19 cellular contexts compared by ENCODE assay signal in the genomic region with DNA sequence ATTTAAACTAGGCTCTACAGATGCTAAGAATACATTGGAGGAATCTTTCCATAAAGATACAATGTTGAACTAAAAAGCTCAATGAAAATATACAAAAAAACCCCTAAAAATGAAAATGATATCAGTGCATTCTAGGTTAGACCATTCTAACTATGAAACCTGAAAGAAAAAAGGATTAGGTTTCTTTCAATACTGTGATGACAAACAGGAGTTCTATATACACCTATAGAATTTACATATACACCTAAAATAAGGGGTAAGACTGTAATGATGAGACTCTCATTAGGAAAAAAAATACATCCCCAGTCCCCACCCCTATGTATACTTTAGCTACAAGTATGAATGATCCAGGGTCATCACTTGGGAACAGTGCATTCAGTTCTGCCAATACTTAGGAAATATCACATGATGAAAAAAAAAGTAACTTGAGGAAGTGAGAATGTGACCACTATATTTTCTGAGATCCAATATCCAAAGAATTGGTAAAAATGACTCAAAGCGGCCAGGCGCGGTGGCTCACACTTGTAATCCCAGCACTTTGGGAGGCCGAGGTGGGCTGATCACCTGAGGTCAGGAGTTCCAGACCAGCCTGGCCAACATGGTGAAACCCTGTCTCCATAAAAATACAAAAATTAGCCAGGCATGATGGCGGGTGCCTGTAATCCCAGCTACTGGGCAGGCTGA. TPM values are rescaled to one million over a fixed set of nuclear protein-coding genes. Genes with fewer than 3 reads are reported as not detected.
A peak's percentile ranks its signal among the peaks of the same experiment; 100 is the strongest.
DNase-seq lines count a peak whose midpoint lies in the region; ATAC-seq, FAIRE-seq and TF ChIP-seq lines count a peak whose summit lies in the region.
"Had no signal": no experiment of that assay in that cellular context is flagged by ENCODE, and none has a peak within 500 bp of the region (broad histone marks: within the 10 kb centered on the region; RNA-seq: fewer than 3 reads in every experiment).

No MANE protein-coding gene starts in this region.

- CTCF ChIA-PET in naive thymus-derived CD4-positive, alpha-beta T cell (lab: Charles Lee) = no interaction called here

- peak; percentile 53 for FAIRE-seq in A204.1 (lab: Jason Lieb, UNC)
- FAIRE-seq: islet of Langerhans, urothelium cell line had no signal

- H3K4me1 ChIP-seq in naive thymus-derived CD4-positive, alpha-beta T cell (ENCODE audit: control insufficient read depth in 2 of 2, insufficient read depth in 2 of 2, low read length in 2 of 2) = no peaks in the 10 kb centered on the region
- no peaks in the 10 kb centered on the region for H3K4me1 ChIP-seq in Peyer's patch

- POLR2A ChIA-PET in naive thymus-derived CD4-positive, alpha-beta T cell (lab: Charles Lee) = interaction anchor here (0.6 kb wide), 1 partner anchor 27 kb away, joined by 3 read pairs; a partner anchor contains a TSS

- H3K27ac Mint-ChIP-seq in naive thymus-derived CD4-positive, alpha-beta T cell = peak overlapping the region in 2 of 9 donors; percentile 24 to 57

- peak; percentile 66 for ATAC-seq in GM18517 (IDR thresholded peaks at IDR 0.05; ENCODE audit: unreplicated experiment)
- ATAC-seq in HG02678 (IDR thresholded peaks at IDR 0.05; ENCODE audit: unreplicated experiment) = peak; percentile 68
- ATAC-seq in naive thymus-derived CD4-positive, alpha-beta T cell = no peak

- H3K9me3 ChIP-seq in naive thymus-derived CD4-positive, alpha-beta T cell (ENCODE audit: control insufficient read depth in 2 of 3, low read length in 3 of 3) = no peaks in the 10 kb centered on the region
- no peaks in the 10 kb centered on the region for H3K9me3 ChIP-seq in Peyer's patch

- peaks cover 4 to 14% (median 9%) of the 10 kb centered on the region in 5 donors for H3K36me3 Mint-ChIP-seq in naive thymus-derived CD4-positive, alpha-beta T cell

- no peak for TF ChIP-seq POLR2A in Peyer's patch (IDR thresholded peaks at IDR 0.05)

- peak; percentile 60 for DNase-seq in MV-4-11 (lab: John Stamatoyannopoulos, UW)
- no peak for DNase-seq in naive thymus-derived CD4-positive, alpha-beta T cell
- no peak for DNase-seq in NCI-H524 treated with DMSO at 0.1 percent for 48 hours (lab: John Stamatoyannopoulos, UW)
- DNase-seq in Peyer's patch = no peak
- DNase-seq in NCI-H2171 treated with DMSO at 0.1 percent for 48 hours (lab: John Stamatoyannopoulos, UW) = no peak
- DNase-seq: activated CD4-positive, alpha-beta T cell treated with anti-CD3 and anti-CD28 coated beads for 48 hours; activated CD8-positive, alpha-beta memory T cell treated with anti-CD3 and anti-CD28 coated beads, Interleukin-2, amount 50 U/mL, for 48 hours; CD4-positive, alpha-beta memory T cell; mammary epithelial cell; naive B cell; NCI-H1105; ovary; T-helper 9 cell had no signal

- H3K36me3 ChIP-seq in naive thymus-derived CD4-positive, alpha-beta T cell (ENCODE audit: control insufficient read depth in 2 of 3, insufficient read depth in 3 of 3, low read length in 3 of 3) = peaks cover 0 to 3% (median 0%) of the 10 kb centered on the region in 3 experiments
- no peaks in the 10 kb centered on the region for H3K36me3 ChIP-seq in Peyer's patch
- H3K36me3 ChIP-seq: ovary had no signal

- no peak for TF ChIP-seq CTCF in Peyer's patch (IDR thresholded peaks at IDR 0.05)

- H3K4me3 ChIP-seq in naive thymus-derived CD4-positive, alpha-beta T cell (ENCODE audit: low read length) = no peak overlapping the region
- no peak overlapping the region for H3K4me3 ChIP-seq in Peyer's patch
- H3K4me3 ChIP-seq: ovary had no signal

- no peaks in the 10 kb centered on the region for H3K27me3 Mint-ChIP-seq in naive thymus-derived CD4-positive, alpha-beta T cell
- H3K27me3 Mint-ChIP-seq: CD4-positive, alpha-beta memory T cell; naive B cell had no signal

- H3K27ac ChIP-seq in naive thymus-derived CD4-positive, alpha-beta T cell (ENCODE audit: low read depth, low read length) = no peak overlapping the region
- no peak overlapping the region for H3K27ac ChIP-seq in Peyer's patch
- H3K27ac ChIP-seq: KMS-11, ovary had no signal

- no peaks in the 10 kb centered on the region for H3K27me3 ChIP-seq in naive thymus-derived CD4-positive, alpha-beta T cell (ENCODE audit: control insufficient read depth in 2 of 2, insufficient read depth in 2 of 2, low read length in 2 of 2)
- H3K27me3 ChIP-seq in Peyer's patch = no peaks in the 10 kb centered on the region
- H3K27me3 ChIP-seq: ovary had no signal

- intact Hi-C loops in naive thymus-derived CD4-positive, alpha-beta T cell (cut with micrococcal nuclease) = no loop called here

- no peak overlapping the region for H3K4me3 Mint-ChIP-seq in naive thymus-derived CD4-positive, alpha-beta T cell
- H3K4me3 Mint-ChIP-seq: CD4-positive, alpha-beta memory T cell; naive B cell had no signal

- peaks cover 7 to 57% (median 41%) of the 10 kb centered on the region in 7 donors for H3K4me1 Mint-ChIP-seq in naive thymus-derived CD4-positive, alpha-beta T cell

- H3K9me3 Mint-ChIP-seq in naive thymus-derived CD4-positive, alpha-beta T cell = peaks cover 0 to 2% (median 0%) of the 10 kb centered on the region in 11 donors
- H3K9me3 Mint-ChIP-seq: CD4-positive, alpha-beta memory T cell had no signal

RNA-seq across cellular contexts. Expression of a gene that starts 26.3 kb away (rescaled TPM):
- 100 to 1,000 TPM; 109 to 196 (median 133) TPM for total RNA-seq in naive thymus-derived CD4-positive, alpha-beta T cell
- 100 to 1,000 TPM; 233 to 361 TPM for polyA plus RNA-seq in naive thymus-derived CD4-positive, alpha-beta T cell
- 100 to 1,000 TPM in 1 of 4 donors, 10 to 100 TPM in 3; 41.3 to 141 (median 76.1) TPM for total RNA-seq in Peyer's patch

RNA-seq across cellular contexts. Expression of a gene that starts 26.8 kb away (rescaled TPM):
- total RNA-seq in naive thymus-derived CD4-positive, alpha-beta T cell = 10 to 100 TPM; 10.1 to 18.3 (median 14.1) TPM
- 10 to 100 TPM in 1 of 2 donors, 1 to 10 TPM in 1; 7.1 to 10.1 TPM for polyA plus RNA-seq in naive thymus-derived CD4-positive, alpha-beta T cell
- 10 to 100 TPM in 2 of 4 donors, 1 to 10 TPM in 2; 9.1 to 14.9 (median 10.3) TPM for total RNA-seq in Peyer's patch
